Comparison of ENCODE assay signal across 8 cellular contexts in genomic region chr13:95300625-95301134, GRCh38. TPM values are rescaled to one million over a fixed set of nuclear protein-coding genes. Genes with fewer than 3 reads are reported as not detected.
A peak's percentile ranks its signal among the peaks of the same experiment; 100 is the strongest.
DNase-seq lines count a peak whose midpoint lies in the region; ATAC-seq and TF ChIP-seq lines count a peak whose summit lies in the region.

No MANE protein-coding gene starts in this region.

- DNase-seq in COR-L47 (lab: John Stamatoyannopoulos, UW) (peak; percentile 63), RWPE2 (ENCODE audit: low spot score) (peak; percentile 73), cardiac septum (ENCODE audit: low spot score) (peak; percentile 78), pons (ENCODE audit: low spot score) (peak; percentile 42), NCI-H1048 (lab: John Stamatoyannopoulos, UW) (no peak)

- no peaks in the 10 kb centered on the region for H3K36me3 ChIP-seq in RWPE2 (ENCODE audit: low read depth)

- H3K27me3 ChIP-seq in RWPE2 (ENCODE audit: insufficient read depth, poor library complexity, severe bottlenecking): no peaks in the 10 kb centered on the region

- H3K27me3 Mint-ChIP-seq in activated naive CD4-positive, alpha-beta T cell treated with anti-CD3 and anti-CD28 coated beads, Interleukin-2, amount 50 U/mL, for 24 hours: no peaks in the 10 kb centered on the region

- peak overlapping the region; percentile 55 for H3K27ac ChIP-seq in RWPE2 (ENCODE audit: poor library complexity, severe bottlenecking)

- peak overlapping the region; percentile 53 for H3K4me3 ChIP-seq in RWPE2 (ENCODE audit: severe bottlenecking)

- H3K36me3 Mint-ChIP-seq in activated naive CD4-positive, alpha-beta T cell treated with anti-CD3 and anti-CD28 coated beads, Interleukin-2, amount 50 U/mL, for 24 hours: no peaks in the 10 kb centered on the region

- peaks cover 10% of the 10 kb centered on the region for H3K4me1 ChIP-seq in RWPE2 (ENCODE audit: insufficient read depth, poor library complexity, severe bottlenecking)

- H3K4me1 Mint-ChIP-seq in activated naive CD4-positive, alpha-beta T cell treated with anti-CD3 and anti-CD28 coated beads, Interleukin-2, amount 50 U/mL, for 24 hours: peaks cover 34% of the 10 kb centered on the region

- intact Hi-C loops in cardiac septum (cut with DNase I): no loop called here

- ATAC-seq in GM19397 (IDR thresholded peaks at IDR 0.05; ENCODE audit: unreplicated experiment): peak; percentile 46
- ATAC-seq in HG03460 (IDR thresholded peaks at IDR 0.05; ENCODE audit: unreplicated experiment): peak; percentile 56
- ATAC-seq in RWPE2 (ENCODE audit: low read depth): peak; percentile 40

- peak overlapping the region; percentile 96 for H3K27ac Mint-ChIP-seq in activated naive CD4-positive, alpha-beta T cell treated with anti-CD3 and anti-CD28 coated beads, Interleukin-2, amount 50 U/mL, for 24 hours

- no peaks in the 10 kb centered on the region for H3K9me3 ChIP-seq in RWPE2 (ENCODE audit: severe bottlenecking)

- H3K4me3 Mint-ChIP-seq in activated naive CD4-positive, alpha-beta T cell treated with anti-CD3 and anti-CD28 coated beads, Interleukin-2, amount 50 U/mL, for 24 hours: peak overlapping the region; percentile 95

- no peaks in the 10 kb centered on the region for H3K9me3 Mint-ChIP-seq in activated naive CD4-positive, alpha-beta T cell treated with anti-CD3 and anti-CD28 coated beads, Interleukin-2, amount 50 U/mL, for 24 hours

- peak; percentile 43 for TF ChIP-seq CTCF in RWPE2 (IDR thresholded peaks at IDR 0.05; ENCODE audit: poor library complexity, severe bottlenecking)

RNA-seq across cellular contexts. Expression of gene ABCC4, which starts 0.6 kb away (rescaled TPM):
- total RNA-seq in cardiac septum: 6.9 TPM
